In genomic region chr14:49876563-49877127, GRCh38 we compare ENCODE assay signal across 18 cellular contexts. TPM values are rescaled to one million over a fixed set of nuclear protein-coding genes. Genes with fewer than 3 reads are reported as not detected.
DNase-seq lines count a peak whose midpoint lies in the region; ATAC-seq and TF ChIP-seq lines count a peak whose summit lies in the region.
"Had no signal": no experiment of that assay in that cellular context is flagged by ENCODE, and none has a peak within 500 bp of the region (broad histone marks: within the 10 kb centered on the region; RNA-seq: fewer than 3 reads in every experiment).

No MANE protein-coding gene starts in this region.

- H3K27ac ChIP-seq in HCT116 (ENCODE audit: low read depth, low read length) (no peak overlapping the region), lung (ENCODE audit: low read depth in 1 of 2, low read length in 1 of 2) (no peak overlapping the region), osteoblast (ENCODE audit: low read depth, low read length) (no peak overlapping the region)
- H3K27ac ChIP-seq: HL-60 had no signal

- intact Hi-C loops in HCT116 (cut with micrococcal nuclease) = no loop called here

- H3K4me3 ChIP-seq in HCT116 (replicated peaks in 1 of 2; ENCODE audit: low read depth in 1 of 2, low read length in 2 of 2) = no peak overlapping the region
- H3K4me3 ChIP-seq in lung = no peak overlapping the region
- no peak overlapping the region for H3K4me3 ChIP-seq in osteoblast (ENCODE audit: insufficient read depth, low read length)
- H3K4me3 ChIP-seq: GM12878 had no signal

- TF ChIP-seq CTCF in HCT116 (IDR thresholded peaks at IDR 0.05 in 2 of 3, conservative IDR thresholded peaks at IDR 0.05 in 1 of 3; ENCODE audit: borderline replicate concordance in 1 of 3, insufficient read depth in 1 of 3, low read depth in 2 of 3, low read length in 2 of 3) = no peak
- TF ChIP-seq CTCF in lung (IDR thresholded peaks at IDR 0.05; ENCODE audit: control extremely low read depth, extremely low read depth) = no peak
- no peak for TF ChIP-seq CTCF in osteoblast (IDR thresholded peaks at IDR 0.05; ENCODE audit: extremely low read depth, low read depth, low read length)

- H3K36me3 ChIP-seq in HCT116 (ENCODE audit: control insufficient read depth in 1 of 2, insufficient read depth in 2 of 2, low read length in 2 of 2) = no peaks in the 10 kb centered on the region
- H3K36me3 ChIP-seq in lung (ENCODE audit: control insufficient read depth in 2 of 2, insufficient read depth in 2 of 2, low read length in 2 of 2) = no peaks in the 10 kb centered on the region
- H3K36me3 ChIP-seq in osteoblast (ENCODE audit: insufficient read depth, low read length) = no peaks in the 10 kb centered on the region
- H3K36me3 ChIP-seq: BE2C had no signal

- CTCF ChIA-PET in HCT116 (lab: Charles Lee) = no interaction called here

- peaks cover 28% of the 10 kb centered on the region for H3K4me1 Mint-ChIP-seq in activated naive CD8-positive, alpha-beta T cell treated with anti-CD3 and anti-CD28 coated beads, Interleukin-2, amount 50 U/mL, for 24 hours

- in situ Hi-C loops in G401 (cut with HindIII; ENCODE audit: low sequenced_read_pairs) = no loop called here

- H3K27ac Mint-ChIP-seq in activated naive CD8-positive, alpha-beta T cell treated with anti-CD3 and anti-CD28 coated beads, Interleukin-2, amount 50 U/mL, for 24 hours = no peak overlapping the region
- H3K27ac Mint-ChIP-seq: CD4-positive, CD25-positive, alpha-beta regulatory T cell; H9; HFFc6 had no signal

- H3K9me2 ChIP-seq in HCT116 (ENCODE audit: insufficient read depth) = no peaks in the 10 kb centered on the region

- peak overlapping the region; percentile 64; the same call in 1 of the 2 replicates for H3K4me2 ChIP-seq in HCT116 (ENCODE audit: low read length)
- no peak overlapping the region for H3K4me2 ChIP-seq in osteoblast (ENCODE audit: insufficient read depth, low read length)

- H2AFZ ChIP-seq in HCT116 (ENCODE audit: low read depth, low read length, poor library complexity, severe bottlenecking) (peak overlapping the region; percentile 81), osteoblast (ENCODE audit: low read length) (no peak overlapping the region)

- H3K27me3 Mint-ChIP-seq in activated naive CD8-positive, alpha-beta T cell treated with anti-CD3 and anti-CD28 coated beads, Interleukin-2, amount 50 U/mL, for 24 hours = no peaks in the 10 kb centered on the region
- H3K27me3 Mint-ChIP-seq: CD4-positive, CD25-positive, alpha-beta regulatory T cell had no signal

- DNase-seq in HCT116 (ENCODE audit: low read depth, low spot score) = no peak
- peak; percentile 17 for DNase-seq in ecto neural progenitor cell (ENCODE audit: low spot score)
- DNase-seq in lung (ENCODE audit: low spot score) = peak; percentile 11
- no peak for DNase-seq in osteoblast (ENCODE audit: insufficient read length, low spot score, missing footprints)
- no peak for DNase-seq in activated naive CD4-positive, alpha-beta T cell treated with anti-CD3 and anti-CD28 coated beads, Interleukin-2, amount 50 U/mL, for 16 hours
- no peak for DNase-seq in G401 (ENCODE audit: low spot score)
- no peak for DNase-seq in activated naive CD8-positive, alpha-beta T cell treated with anti-CD3 and anti-CD28 coated beads, Interleukin-2, amount 50 U/mL, for 24 hours
- DNase-seq: ACHN; BE2C; C1 segment of cervical spinal cord; CD4-positive, CD25-positive, alpha-beta regulatory T cell; DMS79 treated with DMSO at 0.1 percent for 48 hours; H9; HFFc6; IMR-90; KG1 had no signal

- H4K20me1 ChIP-seq in HCT116 (ENCODE audit: insufficient read depth) = no peaks in the 10 kb centered on the region
- H4K20me1 ChIP-seq in osteoblast (ENCODE audit: insufficient read depth, low read length) = no peaks in the 10 kb centered on the region

- TF ChIP-seq POLR2A in HCT116 (IDR thresholded peaks at IDR 0.05; ENCODE audit: borderline replicate concordance, extremely low read depth, insufficient read depth, insufficient read length) = no peak

- peaks cover 30 to 64% of the 10 kb centered on the region in 2 experiments for H3K4me1 ChIP-seq in HCT116 (ENCODE audit: control insufficient read depth in 1 of 2, insufficient read depth in 2 of 2, low read length in 2 of 2)
- H3K4me1 ChIP-seq in lung (ENCODE audit: control insufficient read depth in 2 of 2, insufficient read depth in 2 of 2, low read length in 2 of 2) = no peaks in the 10 kb centered on the region
- H3K4me1 ChIP-seq in osteoblast (ENCODE audit: insufficient read depth, low read length) = peaks cover 7% of the 10 kb centered on the region
- H3K4me1 ChIP-seq: BE2C had no signal

- TF ChIP-seq RAD21 in HCT116 (IDR thresholded peaks at IDR 0.05; ENCODE audit: low read depth) = no peak

- WGBS in lung, 2 donors = 63 to 74% methylated on average over 4 of the region's 4 CpGs

- H3K27me3 ChIP-seq in HCT116 (ENCODE audit: insufficient read depth, low read length) = no peaks in the 10 kb centered on the region
- no peaks in the 10 kb centered on the region for H3K27me3 ChIP-seq in lung (ENCODE audit: control insufficient read depth, insufficient read depth)
- H3K27me3 ChIP-seq in osteoblast (ENCODE audit: insufficient read depth, low read length) = no peaks in the 10 kb centered on the region
- H3K27me3 ChIP-seq: BE2C had no signal

- no peak overlapping the region for H3K4me3 Mint-ChIP-seq in activated naive CD8-positive, alpha-beta T cell treated with anti-CD3 and anti-CD28 coated beads, Interleukin-2, amount 50 U/mL, for 24 hours
- H3K4me3 Mint-ChIP-seq: CD4-positive, CD25-positive, alpha-beta regulatory T cell; H9; HFFc6 had no signal

- no peak for ATAC-seq in HCT116
- no peak for ATAC-seq in lung (ENCODE audit: insufficient read depth, low FRiP score)
- no peak for ATAC-seq in activated naive CD8-positive, alpha-beta T cell treated with anti-CD3 and anti-CD28 coated beads, Interleukin-2, amount 50 U/mL, for 24 hours
- ATAC-seq: GM12878 had no signal

- no peaks in the 10 kb centered on the region for H3K79me2 ChIP-seq in HCT116 (ENCODE audit: insufficient read depth, low read length)
- no peaks in the 10 kb centered on the region for H3K79me2 ChIP-seq in osteoblast (ENCODE audit: insufficient read depth, low read length)

- no peaks in the 10 kb centered on the region for H3K36me3 Mint-ChIP-seq in activated naive CD8-positive, alpha-beta T cell treated with anti-CD3 and anti-CD28 coated beads, Interleukin-2, amount 50 U/mL, for 24 hours (ENCODE audit: low read depth)
- H3K36me3 Mint-ChIP-seq: CD4-positive, CD25-positive, alpha-beta regulatory T cell had no signal

- H3K9me3 ChIP-seq in HCT116 (ENCODE audit: control insufficient read depth in 1 of 2, insufficient read depth in 1 of 2, low read depth in 1 of 2, low read length in 2 of 2) = no peaks in the 10 kb centered on the region
- H3K9me3 ChIP-seq in lung (ENCODE audit: control insufficient read depth in 2 of 2, insufficient read depth in 1 of 2, low read length in 1 of 2) = no peaks in the 10 kb centered on the region
- H3K9me3 ChIP-seq in osteoblast (ENCODE audit: low read depth, low read length) = no peaks in the 10 kb centered on the region
- H3K9me3 ChIP-seq: BE2C had no signal

- BruUV-seq in HCT116 (replicated peaks; lab: Mats Ljungman, UMichigan) = no TSS peak

- RAD21 ChIA-PET in HCT116 (lab: Charles Lee; ENCODE audit: low non-redundant PET in 1 of 2, low total read pairs in 2 of 2, uncharacterized antibody in 2 of 2, unreplicated experiment in 2 of 2) = interaction anchor here (0.6 kb wide), 2 partner anchors 14 to 16 kb away, joined by 3 to 6 read pairs; no protein-coding TSS in a partner anchor

- H3K9me3 Mint-ChIP-seq in activated naive CD8-positive, alpha-beta T cell treated with anti-CD3 and anti-CD28 coated beads, Interleukin-2, amount 50 U/mL, for 24 hours = no peaks in the 10 kb centered on the region
- H3K9me3 Mint-ChIP-seq: H9, HFFc6 had no signal

- POLR2A ChIA-PET in HCT116 (lab: Charles Lee) = interaction anchor here (1.0 to 1.2 kb wide), 2 partner anchors 8 to 124 kb away, joined by 3 to 4 read pairs; no protein-coding TSS in a partner anchor

- no peak overlapping the region for H3K9ac ChIP-seq in HCT116 (ENCODE audit: low read length)

TF ChIP-seq in HCT116, 20 proteins besides CTCF, POLR2A, EP300 and RAD21 (continues in another document):
- TF ChIP-seq TCF7L2 (IDR thresholded peaks at IDR 0.05; ENCODE audit: borderline replicate concordance, extremely low read depth, insufficient read depth, insufficient read length) = no peak
- no peak for TF ChIP-seq MAX (IDR thresholded peaks at IDR 0.05)
- no peak for TF ChIP-seq JUND (IDR thresholded peaks at IDR 0.05)
- TF ChIP-seq FOSL1 (IDR thresholded peaks at IDR 0.05; ENCODE audit: low read depth) = no peak
- TF ChIP-seq YY1 (IDR thresholded peaks at IDR 0.05; ENCODE audit: extremely low read depth, insufficient replicate concordance, low read depth, low read length) = no peak
- TF ChIP-seq ZNF274 (IDR thresholded peaks at IDR 0.05; ENCODE audit: low read depth, low read length) = no peak
- no peak for TF ChIP-seq CEBPB (IDR thresholded peaks at IDR 0.05; ENCODE audit: low read depth)
- TF ChIP-seq ZFX (IDR thresholded peaks at IDR 0.05) = no peak
- no peak for TF ChIP-seq SP1 (IDR thresholded peaks at IDR 0.05; ENCODE audit: low read depth)
- TF ChIP-seq EZH2phosphoT487 (IDR thresholded peaks at IDR 0.05; ENCODE audit: borderline replicate concordance) = no peak
- TF ChIP-seq SIN3A (IDR thresholded peaks at IDR 0.05; ENCODE audit: low read depth) = no peak
- no peak for TF ChIP-seq ATF3 (IDR thresholded peaks at IDR 0.05)
- no peak for TF ChIP-seq SRF (IDR thresholded peaks at IDR 0.05; ENCODE audit: low read depth)
- no peak for TF ChIP-seq CBX3 (IDR thresholded peaks at IDR 0.05; ENCODE audit: low read depth)

RNA-seq across cellular contexts. Expression of gene ARF6, which starts 16.2 kb away (rescaled TPM):
- 88.8 TPM for total RNA-seq in HCT116 (2021; ENCODE audit: unreplicated experiment)
- 40.5 and 43.0 TPM in 2 replicates for polyA plus RNA-seq in HCT116 (2012)
- 10 to 100 TPM; 46.2 to 58.9 TPM for total RNA-seq in lung
- polyA plus RNA-seq in lung = 10 to 100 TPM; 25.4 to 46.9 TPM
- 58.6 and 63.9 TPM in 2 replicates for total RNA-seq in osteoblast
- 40.2 and 48.0 TPM in 2 replicates for total RNA-seq in G401 (2014; rRNA removed; shearing (Covaris generic))

RNA-seq across cellular contexts. Expression of gene NEMF, which starts 24.1 kb away (rescaled TPM):
- 57.7 TPM for total RNA-seq in HCT116 (2021; ENCODE audit: unreplicated experiment)
- polyA plus RNA-seq in HCT116 (2012) = 21.6 and 26.1 TPM in 2 replicates
- 100 to 1,000 TPM in 1 of 2 donors, 10 to 100 TPM in 1; 48.8 to 145 TPM for total RNA-seq in lung
- polyA plus RNA-seq in lung = 10 to 100 TPM; 19.7 to 33.1 TPM
- total RNA-seq in osteoblast = 51.3 and 54.3 TPM in 2 replicates
- 31.1 and 61.2 TPM in 2 replicates for total RNA-seq in G401 (2014; rRNA removed; shearing (Covaris generic))

Comparison
In these comparisons a context has a peak if more than half of its experiments do, and no peak if none do; other contexts are left out.
1. DNase-seq: peak in ecto neural progenitor cell (single experiment) and lung (single experiment); none in HCT116 (single experiment), osteoblast (single experiment), activated naive CD4-positive, alpha-beta T cell treated with anti-CD3 and anti-CD28 coated beads, Interleukin-2, amount 50 U/mL, for 16 hours (single experiment), G401 (single experiment) and activated naive CD8-positive, alpha-beta T cell treated with anti-CD3 and anti-CD28 coated beads, Interleukin-2, amount 50 U/mL, for 24 hours (single experiment).